8 cellular contexts compared by ENCODE assay signal in genomic region chrX:78139160-78140123, GRCh38. TPM values are rescaled to one million over a fixed set of nuclear protein-coding genes. Genes with fewer than 3 reads are reported as not detected.
DNase-seq lines count a peak whose midpoint lies in the region; ATAC-seq and TF ChIP-seq lines count a peak whose summit lies in the region.

Gene TAF9B (minus strand): TSS chrX:78139650. CDS start chrX:78139611, 39 bp downstream.

- TF ChIP-seq CTCF in Peyer's patch (IDR thresholded peaks at IDR 0.05) (no peak), esophagus squamous epithelium (IDR thresholded peaks at IDR 0.05) (no peak)

- peak within 1 kb of the TSS; percentile 65 for H3K27ac Mint-ChIP-seq in activated T-cell treated with anti-CD3 and anti-CD28 coated beads, Interleukin-2, amount 50 U/mL, for 72 hours
- peak within 1 kb of the TSS; percentile 42 to 88 (median 80) for H3K27ac Mint-ChIP-seq in naive B cell
- H3K27ac Mint-ChIP-seq in stimulated activated memory B cell treated with anti-CD40 and anti-IgM and Interleukin-4, amounts not matched to agents 10 μg/mL and 1 μg/mL and 100 μg/mL, for 72 hours = peak within 1 kb of the TSS; percentile 88

- H3K9me3 ChIP-seq in Peyer's patch (no peaks in the 10 kb centered on the region), esophagus squamous epithelium (no peaks in the 10 kb centered on the region)

- TF ChIP-seq POLR2A in Peyer's patch (IDR thresholded peaks at IDR 0.05) (no peak), esophagus squamous epithelium (IDR thresholded peaks at IDR 0.05) (peak in 2 of 4 donors; percentile 37 to 50)

- H3K27ac ChIP-seq in Peyer's patch (peak within 1 kb of the TSS; percentile 72 to 82 (median 74)), esophagus squamous epithelium (peak within 1 kb of the TSS; percentile 78 to 89 (median 84))

- peaks cover 0 to 5% of the 10 kb centered on the region in 2 donors for H3K36me3 Mint-ChIP-seq in activated T-cell treated with anti-CD3 and anti-CD28 coated beads, Interleukin-2, amount 50 U/mL, for 72 hours (ENCODE audit: insufficient read depth in 2 of 2)
- H3K36me3 Mint-ChIP-seq in naive B cell = no peaks in the 10 kb centered on the region
- no peaks in the 10 kb centered on the region for H3K36me3 Mint-ChIP-seq in stimulated activated memory B cell treated with anti-CD40 and anti-IgM and Interleukin-4, amounts not matched to agents 10 μg/mL and 1 μg/mL and 100 μg/mL, for 72 hours

- peaks cover 14% of the 10 kb centered on the region for H3K4me1 Mint-ChIP-seq in activated T-cell treated with anti-CD3 and anti-CD28 coated beads, Interleukin-2, amount 50 U/mL, for 72 hours (ENCODE audit: low read depth)
- peaks cover 0 to 7% (median 4%) of the 10 kb centered on the region in 3 donors for H3K4me1 Mint-ChIP-seq in naive B cell
- H3K4me1 Mint-ChIP-seq in stimulated activated memory B cell treated with anti-CD40 and anti-IgM and Interleukin-4, amounts not matched to agents 10 μg/mL and 1 μg/mL and 100 μg/mL, for 72 hours = peaks cover 7% of the 10 kb centered on the region

- H3K27me3 Mint-ChIP-seq in activated T-cell treated with anti-CD3 and anti-CD28 coated beads, Interleukin-2, amount 50 U/mL, for 72 hours (ENCODE audit: low read depth) = no peaks in the 10 kb centered on the region
- H3K27me3 Mint-ChIP-seq in naive B cell = no peaks in the 10 kb centered on the region
- H3K27me3 Mint-ChIP-seq in stimulated activated memory B cell treated with anti-CD40 and anti-IgM and Interleukin-4, amounts not matched to agents 10 μg/mL and 1 μg/mL and 100 μg/mL, for 72 hours = no peaks in the 10 kb centered on the region

- DNase-seq in DMS153 treated with DMSO at 0.1 percent for 48 hours (lab: John Stamatoyannopoulos, UW; ENCODE audit: unreplicated experiment) (peak; percentile 34), Peyer's patch (peak; percentile 69 to 91 (median 82)), esophagus squamous epithelium (lab: John Stamatoyannopoulos, UW) (peak; percentile 20), naive B cell (peak; percentile 72)
- peak; percentile 74 for DNase-seq in Jurkat, Clone E6-1 (ENCODE audit: low read depth, low spot score)
- DNase-seq in activated T-cell treated with anti-CD3 and anti-CD28 coated beads, Interleukin-2, amount 50 U/mL, for 72 hours = peak; percentile 85 to 88

- peaks cover 4% of the 10 kb centered on the region in 2 donors for H3K9me3 Mint-ChIP-seq in activated T-cell treated with anti-CD3 and anti-CD28 coated beads, Interleukin-2, amount 50 U/mL, for 72 hours
- H3K9me3 Mint-ChIP-seq in naive B cell = peaks cover 0 to 7% (median 4%) of the 10 kb centered on the region in 7 donors
- no peaks in the 10 kb centered on the region for H3K9me3 Mint-ChIP-seq in stimulated activated memory B cell treated with anti-CD40 and anti-IgM and Interleukin-4, amounts not matched to agents 10 μg/mL and 1 μg/mL and 100 μg/mL, for 72 hours

- no peaks in the 10 kb centered on the region for H3K4me1 ChIP-seq in Peyer's patch
- peaks cover 0 to 8% (median 0%) of the 10 kb centered on the region in 3 donors for H3K4me1 ChIP-seq in esophagus squamous epithelium

- H3K36me3 ChIP-seq in Peyer's patch (no peaks in the 10 kb centered on the region), esophagus squamous epithelium (no peaks in the 10 kb centered on the region)

- peak within 1 kb of the TSS; percentile 73 for H3K4me3 ChIP-seq in Jurkat, Clone E6-1 (ENCODE audit: low read length)
- peak within 1 kb of the TSS; percentile 63 to 80 (median 74) for H3K4me3 ChIP-seq in Peyer's patch
- peak within 1 kb of the TSS; percentile 66 to 78 (median 70) for H3K4me3 ChIP-seq in esophagus squamous epithelium

- ATAC-seq in GM21619 (IDR thresholded peaks at IDR 0.05; ENCODE audit: unreplicated experiment) = peak; percentile 96
- peak; percentile 95 to 98 for ATAC-seq in activated T-cell treated with anti-CD3 and anti-CD28 coated beads, Interleukin-2, amount 50 U/mL, for 72 hours (replicated peaks in 1 of 2)
- peak; percentile 92 to 93 for ATAC-seq in naive B cell (ENCODE audit: low read depth in 2 of 2)
- ATAC-seq in stimulated activated memory B cell treated with anti-CD40 and anti-IgM and Interleukin-4, amounts not matched to agents 10 μg/mL and 1 μg/mL and 100 μg/mL, for 72 hours = peak; percentile 98

- WGBS in esophagus squamous epithelium, 2 donors = 17 to 53% methylated on average over 4 to 11 of the region's 59 CpGs

- H3K4me3 Mint-ChIP-seq in activated T-cell treated with anti-CD3 and anti-CD28 coated beads, Interleukin-2, amount 50 U/mL, for 72 hours = peak within 1 kb of the TSS; percentile 83 to 92
- H3K4me3 Mint-ChIP-seq in naive B cell = peak within 1 kb of the TSS; percentile 85 to 97 (median 93)
- H3K4me3 Mint-ChIP-seq in stimulated activated memory B cell treated with anti-CD40 and anti-IgM and Interleukin-4, amounts not matched to agents 10 μg/mL and 1 μg/mL and 100 μg/mL, for 72 hours = peak within 1 kb of the TSS; percentile 93

- no peaks in the 10 kb centered on the region for H3K27me3 ChIP-seq in Peyer's patch
- no peaks in the 10 kb centered on the region for H3K27me3 ChIP-seq in esophagus squamous epithelium

- intact Hi-C loops in esophagus squamous epithelium (cut with DNase I) = no loop called here

RNA-seq across cellular contexts. Expression of gene TAF9B, which starts in this region (rescaled TPM):
- polyA plus RNA-seq in Jurkat, Clone E6-1 (2012; ENCODE audit: insufficient read depth, insufficient read length) = 21.7 TPM
- total RNA-seq in Peyer's patch (10 to 100 TPM in 1 of 4 donors, 1 to 10 TPM in 3; 3.1 to 14.9 (median 6.3) TPM), esophagus squamous epithelium (10 to 100 TPM in 3 of 4 donors, 1 to 10 TPM in 1; 6.6 to 25.2 (median 16.5) TPM)
- total RNA-seq in activated T-cell treated with anti-CD3 and anti-CD28 coated beads, Interleukin-2, amount 50 U/mL, for 72 hours = 10 to 100 TPM; 19.9 to 30.6 TPM
- polyA plus RNA-seq in naive B cell (ENCODE audit: low read depth in 6 of 6) = 10 to 100 TPM in 5 of 6 donors, 1 to 10 TPM in 1; 9.2 to 19.2 (median 12.7) TPM

Comparison
In these comparisons a context has a peak if more than half of its experiments do, and no peak if none do; other contexts are left out.
1. Peak in every context shown above with its lines: DNase-seq, ATAC-seq, H3K4me3 ChIP-seq and H3K27ac ChIP-seq.
2. DNase-seq: peak in every context shown above with its lines; median percentile 86 in activated T-cell treated with anti-CD3 and anti-CD28 coated beads, Interleukin-2, amount 50 U/mL, for 72 hours; 82 in Peyer's patch; 74 in Jurkat, Clone E6-1; 72 in naive B cell; 34 in DMS153 treated with DMSO at 0.1 percent for 48 hours; 20 in esophagus squamous epithelium.